17 cellular contexts compared by ENCODE assay signal in the genomic region with DNA sequence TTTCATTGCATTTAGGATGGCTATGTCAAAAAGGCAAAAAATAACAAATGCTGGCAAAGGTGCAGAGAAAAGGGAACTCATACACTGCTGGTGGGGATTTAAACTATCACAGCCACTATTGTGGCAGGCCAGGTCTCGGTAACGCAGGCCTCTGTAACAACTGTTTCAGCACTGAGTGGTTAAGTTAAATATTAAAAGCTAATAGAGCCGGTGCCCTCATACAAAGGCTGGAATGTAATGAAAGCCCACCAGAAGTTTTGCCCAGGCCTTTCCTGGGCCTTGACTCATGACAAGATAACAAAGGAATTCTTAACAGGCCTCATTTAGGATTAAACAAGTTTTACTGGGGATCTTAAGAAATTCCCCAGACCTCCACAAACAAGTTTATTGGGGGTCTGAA. TPM values are rescaled to one million over a fixed set of nuclear protein-coding genes. Genes with fewer than 3 reads are reported as not detected.
A peak's percentile ranks its signal among the peaks of the same experiment; 100 is the strongest.
DNase-seq lines count a peak whose midpoint lies in the region; ATAC-seq and TF ChIP-seq lines count a peak whose summit lies in the region.
"Had no signal": no experiment of that assay in that cellular context is flagged by ENCODE, and none has a peak within 500 bp of the region (broad histone marks: within the 10 kb centered on the region; RNA-seq: fewer than 3 reads in every experiment).

No MANE protein-coding gene starts in this region.

- POLR2A ChIA-PET in A673 (lab: Charles Lee; ENCODE audit: low non-redundant PET) = no interaction called here

- H3K36me3 ChIP-seq in A673 (ENCODE audit: insufficient read depth, low read length, poor library complexity, severe bottlenecking) = no peaks in the 10 kb centered on the region
- H3K36me3 ChIP-seq in WERI-Rb-1 = no peaks in the 10 kb centered on the region
- no peaks in the 10 kb centered on the region for H3K36me3 ChIP-seq in body of pancreas (replicated peaks in 1 of 2; ENCODE audit: insufficient read depth in 1 of 2, low read depth in 2 of 2)
- H3K36me3 ChIP-seq: colonic mucosa had no signal

- TF ChIP-seq CTCF in A673 (conservative IDR thresholded peaks at IDR 0.05; ENCODE audit: low read depth, low read length) = no peak
- TF ChIP-seq CTCF in WERI-Rb-1 (IDR thresholded peaks at IDR 0.05; ENCODE audit: low read depth, low read length) = no peak
- no peak for TF ChIP-seq CTCF in progenitor cell of endocrine pancreas (IDR thresholded peaks at IDR 0.05; ENCODE audit: unreplicated experiment)
- TF ChIP-seq CTCF in body of pancreas (IDR thresholded peaks at IDR 0.05) = no peak

- intact Hi-C loops in A673 (cut with micrococcal nuclease; ENCODE audit: unreplicated experiment) = loop anchor here (10.0 kb wide), 1 partner anchor 346 kb away; the partner anchor contains the start of gene ZC3H8
- intact Hi-C loops in body of pancreas (cut with DNase I) = no loop called here

- no peaks in the 10 kb centered on the region for H3K27me3 ChIP-seq in A673 (replicated peaks; ENCODE audit: insufficient read depth, low read depth, low read length, poor library complexity)
- no peaks in the 10 kb centered on the region for H3K27me3 ChIP-seq in WERI-Rb-1 (ENCODE audit: insufficient read depth, low read depth, severe bottlenecking)
- H3K27me3 ChIP-seq in body of pancreas = no peaks in the 10 kb centered on the region
- H3K27me3 ChIP-seq: colonic mucosa had no signal

- H3K27ac Mint-ChIP-seq in progenitor cell of endocrine pancreas = peak overlapping the region; percentile 95

- H3K4me3 Mint-ChIP-seq in progenitor cell of endocrine pancreas (ENCODE audit: low read depth) = no peak overlapping the region

- TF ChIP-seq POLR2A in body of pancreas (IDR thresholded peaks at IDR 0.05) = no peak

- H3K36me3 Mint-ChIP-seq in progenitor cell of endocrine pancreas (ENCODE audit: insufficient read depth) = no peaks in the 10 kb centered on the region

- 35 to 37% methylated on average over 3 of the region's 3 CpGs for WGBS in body of pancreas, 2 donors

- no peak for ATAC-seq in body of pancreas

- H3K27ac ChIP-seq in A673 (ENCODE audit: low read depth, low read length, poor library complexity, severe bottlenecking) = peak overlapping the region; percentile 56
- peak overlapping the region; percentile 3; the same call in 1 of the 2 replicates for H3K27ac ChIP-seq in WERI-Rb-1
- H3K27ac ChIP-seq in body of pancreas = peak overlapping the region in 2 of 4 donors; percentile 27 to 52
- H3K27ac ChIP-seq: colonic mucosa had no signal

- H3K4me3 ChIP-seq in A673 (ENCODE audit: low read depth, low read length, poor library complexity, severe bottlenecking) (no peak overlapping the region), WERI-Rb-1 (ENCODE audit: low read depth, low read length) (no peak overlapping the region), body of pancreas (no peak overlapping the region)
- H3K4me3 ChIP-seq: colonic mucosa had no signal

- no peaks in the 10 kb centered on the region for H3K27me3 Mint-ChIP-seq in progenitor cell of endocrine pancreas

- no peaks in the 10 kb centered on the region for H3K9me3 Mint-ChIP-seq in progenitor cell of endocrine pancreas (ENCODE audit: low read depth)

- peaks cover 76% of the 10 kb centered on the region for H3K4me1 ChIP-seq in A673 (ENCODE audit: insufficient read depth, low read length, poor library complexity, severe bottlenecking)
- peaks cover 53% of the 10 kb centered on the region for H3K4me1 ChIP-seq in body of pancreas

- no TSS peak for BruUV-seq in A673 (replicated peaks; lab: Mats Ljungman, UMichigan)

- H3K4me1 Mint-ChIP-seq in progenitor cell of endocrine pancreas (ENCODE audit: low read depth) = peaks cover 44% of the 10 kb centered on the region

- DNase-seq in A673 (ENCODE audit: low spot score) (no peak), WERI-Rb-1 (no peak), kidney tubule cell (ENCODE audit: low spot score) (peak; percentile 85), progenitor cell of endocrine pancreas (ENCODE audit: low spot score, unreplicated experiment) (no peak), activated gamma-delta T cell treated with Interleukin-2 at 50 U/mL for 16 hours (no peak), NCI-H345 treated with DMSO at 0.1 percent for 48 hours (lab: John Stamatoyannopoulos, UW; ENCODE audit: unreplicated experiment) (no peak), NOMO-1 treated with DMSO at 0.1 percent for 48 hours (lab: John Stamatoyannopoulos, UW; ENCODE audit: unreplicated experiment) (no peak), body of pancreas (no peak)
- DNase-seq: activated CD4-positive, alpha-beta T cell treated with anti-CD3 and anti-CD28 coated beads, Interleukin-2, amount 50 U/mL, for 4 hours; activated naive CD4-positive, alpha-beta T cell treated with Interleukin-2 at 50 U/mL for 16 hours; activated T-cell treated with anti-CD3 and anti-CD28 coated beads for 4 hours; colonic mucosa; DND-41; foreskin fibroblast; KG1; NCI-H1930; stimulated activated CD4-positive, alpha-beta T cell treated with anti-CD3 and anti-CD28 coated beads, Interleukin-12 subunit alpha, Interleukin-12 subunit beta, amount 100 ng/mL, for 4 hours had no signal

- H3K9me3 ChIP-seq in A673 (ENCODE audit: low read depth, low read length, poor library complexity, severe bottlenecking) (no peaks in the 10 kb centered on the region), WERI-Rb-1 (ENCODE audit: severe bottlenecking) (no peaks in the 10 kb centered on the region), body of pancreas (no peaks in the 10 kb centered on the region)
- H3K9me3 ChIP-seq: colonic mucosa had no signal

- CTCF ChIA-PET in A673 (lab: Charles Lee) = no interaction called here

RNA-seq across cellular contexts. Expression of gene MERTK, which starts 10.7 kb away (rescaled TPM):
- total RNA-seq in A673 (2021) = 18.4 and 20.1 TPM in 2 replicates
- 20.1 and 20.7 TPM in 2 replicates for total RNA-seq in progenitor cell of endocrine pancreas
- total RNA-seq in body of pancreas = 1 to 10 TPM; 7.9 to 9.6 TPM

RNA-seq across cellular contexts. Expression of gene ANAPC1, which starts 25.1 kb away (rescaled TPM):
- total RNA-seq in A673 (2021) (102 and 107 TPM in 2 replicates), progenitor cell of endocrine pancreas (54.9 and 61.5 TPM in 2 replicates), body of pancreas (10 to 100 TPM; 40.2 to 67.2 TPM)
